12 cellular contexts compared by ENCODE assay signal in genomic region chr3:32819086-32819450, GRCh38. TPM values are rescaled to one million over a fixed set of nuclear protein-coding genes. Genes with fewer than 3 reads are reported as not detected.
DNase-seq lines count a peak whose midpoint lies in the region; ATAC-seq and TF ChIP-seq lines count a peak whose summit lies in the region.
"Had no signal": no experiment of that assay in that cellular context is flagged by ENCODE, and none has a peak within 500 bp of the region (broad histone marks: within the 10 kb centered on the region; RNA-seq: fewer than 3 reads in every experiment).

No MANE protein-coding gene starts in this region.

- H3K36me3 ChIP-seq in cardiac muscle cell (no peaks in the 10 kb centered on the region), mesenchymal stem cell (ENCODE audit: control insufficient read depth in 1 of 2, insufficient read depth in 2 of 2, low read depth in 1 of 2, low read length in 2 of 2) (peaks cover 0 to 10% of the 10 kb centered on the region in 2 experiments), upper lobe of left lung (no peaks in the 10 kb centered on the region)
- H3K36me3 ChIP-seq: BE2C had no signal

- H3K4me1 Mint-ChIP-seq in brain: peaks cover 53% of the 10 kb centered on the region

- peaks cover 17% of the 10 kb centered on the region for H3K36me3 Mint-ChIP-seq in brain

- no peak for ATAC-seq in left ventricle myocardium superior
- ATAC-seq in upper lobe of left lung (ENCODE audit: low FRiP score in 2 of 2): peak in 1 of 2 donors; percentile 2
- ATAC-seq in GM21423 (IDR thresholded peaks at IDR 0.05; ENCODE audit: unreplicated experiment): no peak

- no peak overlapping the region for H3K9ac ChIP-seq in mesenchymal stem cell (ENCODE audit: low read length)

- no peak overlapping the region for H3K23ac ChIP-seq in mesenchymal stem cell (ENCODE audit: low read length in 2 of 2)

- no peaks in the 10 kb centered on the region for H3K27me3 ChIP-seq in cardiac muscle cell
- H3K27me3 ChIP-seq in mesenchymal stem cell (ENCODE audit: control insufficient read depth in 1 of 2, insufficient read depth in 1 of 2, low read length in 2 of 2): peaks cover 67 to 82% of the 10 kb centered on the region in 2 experiments
- peaks cover 0 to 29% (median 14%) of the 10 kb centered on the region in 4 donors for H3K27me3 ChIP-seq in upper lobe of left lung

- no peak overlapping the region for H2AK5ac ChIP-seq in mesenchymal stem cell (ENCODE audit: low read length, severe bottlenecking)

- no peak overlapping the region for H2BK5ac ChIP-seq in mesenchymal stem cell (ENCODE audit: low read depth, low read length, poor library complexity, severe bottlenecking)

- intact Hi-C loops in left ventricle myocardium superior (cut with micrococcal nuclease): no loop called here

- H3K9me3 ChIP-seq in cardiac muscle cell (ENCODE audit: low read depth): no peaks in the 10 kb centered on the region
- peaks cover 10% of the 10 kb centered on the region for H3K9me3 ChIP-seq in mesenchymal stem cell (ENCODE audit: control insufficient read depth, low read length)
- H3K9me3 ChIP-seq in upper lobe of left lung: no peaks in the 10 kb centered on the region
- H3K9me3 ChIP-seq: BE2C had no signal

- no peak for TF ChIP-seq EP300 in upper lobe of left lung (IDR thresholded peaks at IDR 0.05)

- TF ChIP-seq POLR2A in upper lobe of left lung (IDR thresholded peaks at IDR 0.05): no peak

- H2BK120ac ChIP-seq in mesenchymal stem cell (ENCODE audit: low read depth, low read length): no peak overlapping the region

- TF ChIP-seq CTCF in cardiac muscle cell (IDR thresholded peaks at IDR 0.05; ENCODE audit: low read depth, low read length): no peak
- no peak for TF ChIP-seq CTCF in brain (conservative IDR thresholded peaks at IDR 0.05)
- TF ChIP-seq CTCF in upper lobe of left lung (IDR thresholded peaks at IDR 0.05): no peak

- peak overlapping the region; percentile 56 to 89 (median 88) for H3K4me3 Mint-ChIP-seq in brain
- H3K4me3 Mint-ChIP-seq: HFFc6 had no signal

- H3K4me2 ChIP-seq in mesenchymal stem cell (ENCODE audit: low read length, poor library complexity, severe bottlenecking): peak overlapping the region; percentile 56

- H2BK15ac ChIP-seq in mesenchymal stem cell (ENCODE audit: low read depth, poor library complexity, severe bottlenecking): no peak overlapping the region

- no peak for DNase-seq in cardiac muscle cell (ENCODE audit: low read depth in 1 of 2, low spot score in 1 of 2)
- no peak for DNase-seq in left ventricle myocardium superior
- DNase-seq in mesenchymal stem cell: no peak
- DNase-seq in upper lobe of left lung: no peak
- DNase-seq in HPDE6-E6E7 (ENCODE audit: extremely low spot score): no peak
- DNase-seq in putamen (ENCODE audit: low spot score): no peak
- DNase-seq: BE2C, HFFc6, mammary epithelial cell, MV-4-11 had no signal

- H3K4ac ChIP-seq in mesenchymal stem cell (ENCODE audit: low read depth in 1 of 2, low read length in 2 of 2): no peak overlapping the region

- H3K79me1 ChIP-seq in mesenchymal stem cell (replicated peaks; ENCODE audit: low read length, poor library complexity, severe bottlenecking): no peaks in the 10 kb centered on the region

- H3K4me1 ChIP-seq in cardiac muscle cell (ENCODE audit: low read depth) (peaks cover 48% of the 10 kb centered on the region), mesenchymal stem cell (ENCODE audit: control insufficient read depth, insufficient read depth, low read depth, low read length) (peaks cover 30% of the 10 kb centered on the region), upper lobe of left lung (peaks cover 21 to 53% (median 26%) of the 10 kb centered on the region in 4 donors)
- H3K4me1 ChIP-seq: BE2C had no signal

- H3K14ac ChIP-seq in mesenchymal stem cell (ENCODE audit: low read length in 2 of 2): no peak overlapping the region

- H3K27ac Mint-ChIP-seq in brain: peak overlapping the region in 3 of 5 experiments; percentile 16 to 57 (median 21)
- H3K27ac Mint-ChIP-seq: HFFc6 had no signal

- H3K4me3 ChIP-seq in cardiac muscle cell: peak overlapping the region; percentile 48
- H3K4me3 ChIP-seq in mesenchymal stem cell (ENCODE audit: insufficient read depth in 1 of 2, low read depth in 1 of 2, low read length in 2 of 2): peak overlapping the region in 1 of 2 experiments; percentile 42
- H3K4me3 ChIP-seq in upper lobe of left lung: peak overlapping the region in 3 of 4 donors; percentile 47 to 65 (median 59)

- H3K9me3 Mint-ChIP-seq in brain: peaks cover 4 to 23% (median 6%) of the 10 kb centered on the region in 5 experiments

- H2BK12ac ChIP-seq in mesenchymal stem cell (ENCODE audit: low read length in 2 of 2): no peak overlapping the region

- no peak overlapping the region for H3K18ac ChIP-seq in mesenchymal stem cell (ENCODE audit: low read depth in 1 of 2, low read length in 2 of 2)

- H3K27ac ChIP-seq in cardiac muscle cell (no peak overlapping the region), mesenchymal stem cell (ENCODE audit: low read length, poor library complexity, severe bottlenecking) (no peak overlapping the region), upper lobe of left lung (peak overlapping the region; percentile 26 to 70 (median 61))

- peaks cover 80% of the 10 kb centered on the region for H3K27me3 Mint-ChIP-seq in brain

- peak overlapping the region; percentile 21 for H4K91ac ChIP-seq in mesenchymal stem cell (ENCODE audit: low read length)

- no peak overlapping the region for H4K8ac ChIP-seq in mesenchymal stem cell (ENCODE audit: low read length)

- H2AFZ ChIP-seq in mesenchymal stem cell (ENCODE audit: low read depth, low read length): no peak overlapping the region

- WGBS in mesenchymal stem cell: 8% methylated on average over 16 of the region's 16 CpGs
- WGBS in upper lobe of left lung, 2 donors: 58 to 76% methylated on average over 16 of the region's 16 CpGs

RNA-seq across cellular contexts. Expression of gene TRIM71, which starts 1.3 kb away (rescaled TPM):
- 13.9 and 21.8 TPM in 2 replicates for total RNA-seq in cardiac muscle cell
- polyA plus RNA-seq in cardiac muscle cell: 3.3 and 6.8 TPM in 2 replicates
- not detected for total RNA-seq in left ventricle myocardium superior
- polyA plus RNA-seq in brain (ENCODE audit: insufficient read depth, low read depth, low replicate concordance): 0.10 TPM
- not detected for polyA plus RNA-seq in mesenchymal stem cell (2013, experiment 1 of 2)
- polyA plus RNA-seq in mesenchymal stem cell (2013, experiment 2 of 2): not detected
- 1 to 10 TPM; 2.2 to 7.3 (median 3.8) TPM for total RNA-seq in upper lobe of left lung
- total RNA-seq: HFFc6 had no signal

Comparison
In these comparisons a context has a peak if more than half of its experiments do, and no peak if none do; other contexts are left out.
1. H3K27ac ChIP-seq: peak in upper lobe of left lung (4 of 4); none in cardiac muscle cell (single experiment) and mesenchymal stem cell (single experiment).